ENCODE assay signal across 18 cellular contexts in genomic region chr17:65388911-65389310, GRCh38.
DNase-seq lines count a peak whose midpoint lies in the region; ATAC-seq, FAIRE-seq and TF ChIP-seq lines count a peak whose summit lies in the region.
"Had no signal": no experiment of that assay in that cellular context is flagged by ENCODE, and none has a peak within 500 bp of the region (broad histone marks: within the 10 kb centered on the region; RNA-seq: fewer than 3 reads in every experiment).

No MANE protein-coding gene starts in this region.

- no peak overlapping the region for H3K27ac Mint-ChIP-seq in CD4-positive, alpha-beta memory T cell
- H3K27ac Mint-ChIP-seq: CD4-positive, alpha-beta T cell had no signal

- POLR2A ChIA-PET in CD4-positive, alpha-beta memory T cell (lab: Charles Lee; ENCODE audit: partially characterized antibody) = no interaction called here

- no peaks in the 10 kb centered on the region for H3K36me3 Mint-ChIP-seq in CD4-positive, alpha-beta memory T cell

- CTCF ChIA-PET in CD4-positive, alpha-beta memory T cell (lab: Charles Lee; ENCODE audit: partially characterized antibody) = no interaction called here

- no peaks in the 10 kb centered on the region for H3K27me3 ChIP-seq in CD4-positive, alpha-beta memory T cell (ENCODE audit: insufficient read depth, low read length)
- H3K27me3 ChIP-seq: Peyer's patch had no signal

- peaks cover 0 to 2% of the 10 kb centered on the region in 2 donors for H3K27me3 Mint-ChIP-seq in CD4-positive, alpha-beta memory T cell
- H3K27me3 Mint-ChIP-seq: CD4-positive, alpha-beta T cell had no signal

- H3K4me3 Mint-ChIP-seq in CD4-positive, alpha-beta memory T cell = no peak overlapping the region
- H3K4me3 Mint-ChIP-seq: CD4-positive, alpha-beta T cell had no signal

- peaks cover 11% of the 10 kb centered on the region for H3K4me1 ChIP-seq in mesodermal cell (ENCODE audit: control insufficient read depth, insufficient read depth, low read length, poor library complexity, severe bottlenecking)
- peaks cover 6% of the 10 kb centered on the region for H3K4me1 ChIP-seq in CD4-positive, alpha-beta memory T cell (ENCODE audit: insufficient read depth, low read length)
- H3K4me1 ChIP-seq: Peyer's patch had no signal

- FAIRE-seq in H54 (lab: Jason Lieb, UNC) = no peak
- FAIRE-seq: D721Med had no signal

- peak overlapping the region; percentile 58 for H3K27ac ChIP-seq in mesodermal cell (ENCODE audit: low read depth, low read length, severe bottlenecking)
- no peak overlapping the region for H3K27ac ChIP-seq in CD4-positive, alpha-beta memory T cell (ENCODE audit: low read depth, low read length)
- H3K27ac ChIP-seq: Peyer's patch had no signal

- peaks cover 7 to 10% (median 8%) of the 10 kb centered on the region in 4 donors for H3K4me1 Mint-ChIP-seq in CD4-positive, alpha-beta memory T cell

- peak; percentile 44 for DNase-seq in AG08395 (ENCODE audit: low spot score)
- peak; percentile 61 for DNase-seq in GM04503 (ENCODE audit: low read depth)
- peak; percentile 90 for DNase-seq in fibroblast of gingiva (ENCODE audit: low read depth)
- no peak for DNase-seq in H54 (ENCODE audit: insufficient read length, low spot score)
- DNase-seq in CD4-positive, alpha-beta memory T cell = no peak
- no peak for DNase-seq in globus pallidus (ENCODE audit: low spot score)
- DNase-seq: 8988T; CD4-positive, alpha-beta T cell; DND-41; HCEC 1CT; NCI-H1436; NCI-H2029 treated with DMSO at 0.1 percent for 48 hours; NCI-H510A treated with DMSO at 0.1 percent for 48 hours; Peyer's patch; SHP77 had no signal

- H3K9me3 Mint-ChIP-seq in CD4-positive, alpha-beta memory T cell = peaks cover 0 to 2% (median 0%) of the 10 kb centered on the region in 8 donors
- H3K9me3 Mint-ChIP-seq: CD4-positive, alpha-beta T cell had no signal

- intact Hi-C loops in CD4-positive, alpha-beta memory T cell (cut with micrococcal nuclease) = no loop called here

- 83% methylated on average over 1 of the region's 1 CpG; no CpG with 5 or more reads in 1 of the 2 experiments for WGBS in mesodermal cell (ENCODE audit: insufficient coverage in 2 of 2), 2 experiments

- no peaks in the 10 kb centered on the region for H3K9me3 ChIP-seq in mesodermal cell (ENCODE audit: control insufficient read depth, low read length)
- no peaks in the 10 kb centered on the region for H3K9me3 ChIP-seq in CD4-positive, alpha-beta memory T cell (ENCODE audit: control insufficient read depth in 1 of 2, low read length in 2 of 2)
- H3K9me3 ChIP-seq: Peyer's patch had no signal

- H3K36me3 ChIP-seq in mesodermal cell (ENCODE audit: control insufficient read depth, insufficient read depth, low read length) = no peaks in the 10 kb centered on the region
- no peaks in the 10 kb centered on the region for H3K36me3 ChIP-seq in CD4-positive, alpha-beta memory T cell (ENCODE audit: insufficient read depth, low read length)
- H3K36me3 ChIP-seq: Peyer's patch had no signal

- TF ChIP-seq POLR2A in H54 (IDR thresholded peaks at IDR 0.05; ENCODE audit: low read depth, low read length) = no peak

- ATAC-seq in GM21381 (IDR thresholded peaks at IDR 0.05; ENCODE audit: unreplicated experiment) = no peak

- H3K4me3 ChIP-seq in mesodermal cell (ENCODE audit: extremely low read depth, insufficient read depth, low read length, poor library complexity, severe bottlenecking) = no peak overlapping the region
- H3K4me3 ChIP-seq in CD4-positive, alpha-beta memory T cell (ENCODE audit: low read length in 2 of 2) = no peak overlapping the region
- H3K4me3 ChIP-seq: Peyer's patch had no signal

Comparison
In these comparisons a context has a peak if more than half of its experiments do, and no peak if none do; other contexts are left out.
1. DNase-seq: peak in AG08395 (single experiment), GM04503 (single experiment) and fibroblast of gingiva (single experiment); none in H54 (single experiment), CD4-positive, alpha-beta memory T cell (0 of 5) and globus pallidus (single experiment).